Comparison of ENCODE assay signal across 8 cellular contexts in the genomic region with DNA sequence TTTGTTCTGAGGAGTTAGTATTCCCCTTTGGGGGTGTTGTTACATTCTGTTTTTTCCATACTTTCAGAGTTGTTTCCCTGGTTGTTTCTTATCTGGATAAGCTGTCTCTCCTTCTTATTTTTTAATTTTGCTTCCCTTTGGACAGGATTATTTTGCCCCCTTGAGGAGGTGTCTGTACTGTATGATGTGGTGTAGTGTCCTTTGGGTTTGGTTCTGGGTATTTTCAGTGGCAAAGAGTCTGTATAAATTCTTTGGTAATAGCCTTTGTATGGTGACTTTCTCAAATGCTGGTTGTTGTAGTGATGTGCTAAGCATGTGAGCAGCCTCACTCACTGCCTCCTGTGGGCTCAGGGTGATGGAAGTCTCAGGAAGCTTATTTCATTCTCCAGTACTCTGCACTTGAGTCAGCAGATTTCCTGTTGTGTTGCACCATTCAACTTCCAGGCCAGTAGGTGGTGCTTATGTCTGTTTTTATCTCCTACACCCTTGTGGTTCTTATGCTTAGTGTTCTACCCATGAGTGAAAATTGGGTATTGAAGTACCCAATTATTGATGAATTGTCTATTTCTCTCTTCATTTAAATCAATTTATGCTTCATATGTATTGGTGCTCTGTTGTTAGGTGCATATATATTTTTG.
DNase-seq lines count a peak whose midpoint lies in the region; ATAC-seq and TF ChIP-seq lines count a peak whose summit lies in the region.

No MANE protein-coding gene starts in this region.

- no peaks in the 10 kb centered on the region for H3K9me3 Mint-ChIP-seq in Calu3 (ENCODE audit: low read depth, unreplicated experiment)

- BruUV-seq in Calu3 (replicated peaks; lab: Mats Ljungman, UMichigan) = no TSS peak

- no peaks in the 10 kb centered on the region for H3K27me3 Mint-ChIP-seq in Calu3 (ENCODE audit: unreplicated experiment)

- CTCF ChIA-PET in Calu3 (lab: Charles Lee) = interaction anchor here (0.6 to 1.0 kb wide), 5 partner anchors 9 to 518 kb away, joined by 3 to 4 read pairs (median 3); no protein-coding TSS in a partner anchor

- H3K27ac Mint-ChIP-seq in Calu3 (ENCODE audit: unreplicated experiment) = no peak overlapping the region

- DNase-seq in Calu3 (peak; percentile 38), RPMI8226 (peak; percentile 38), fibroblast of the aortic adventitia (ENCODE audit: low read depth) (peak; percentile 50), T-helper 9 cell (no peak), middle frontal gyrus (ENCODE audit: extremely low spot score, low spot score) (no peak), Ammon's horn (ENCODE audit: low spot score) (no peak)

- H3K36me3 Mint-ChIP-seq in Calu3 (ENCODE audit: insufficient read depth, unreplicated experiment) = peaks cover 5% of the 10 kb centered on the region

- H3K4me1 Mint-ChIP-seq in Calu3 (ENCODE audit: low read depth, unreplicated experiment) = no peaks in the 10 kb centered on the region

- intact Hi-C loops in Calu3 (cut with micrococcal nuclease; ENCODE audit: unreplicated experiment) = loop anchor here (1.0 to 5.0 kb wide), 3 partner anchors 183 to 511 kb away; no protein-coding TSS in a partner anchor

- TF ChIP-seq CTCF in Calu3 (IDR thresholded peaks at IDR 0.05; ENCODE audit: unreplicated experiment) (no peak), fibroblast of the aortic adventitia (IDR thresholded peaks at IDR 0.05; ENCODE audit: insufficient read depth, low read length) (peak; percentile 38)

- ATAC-seq in GM18858 (IDR thresholded peaks at IDR 0.05; ENCODE audit: unreplicated experiment) = peak; percentile 81
- peak; percentile 73 for ATAC-seq in HG03139 (IDR thresholded peaks at IDR 0.05; ENCODE audit: unreplicated experiment)

- no peak overlapping the region for H3K4me3 ChIP-seq in fibroblast of the aortic adventitia (ENCODE audit: low read depth, low read length)

- H3K4me3 Mint-ChIP-seq in Calu3 (ENCODE audit: low read depth, unreplicated experiment) = no peak overlapping the region

Comparison
In these comparisons a context has a peak if more than half of its experiments do, and no peak if none do; other contexts are left out.
1. DNase-seq: peak in Calu3 (single experiment), RPMI8226 (single experiment) and fibroblast of the aortic adventitia (single experiment); none in T-helper 9 cell (single experiment), middle frontal gyrus (single experiment) and Ammon's horn (single experiment).